In the genomic region with DNA sequence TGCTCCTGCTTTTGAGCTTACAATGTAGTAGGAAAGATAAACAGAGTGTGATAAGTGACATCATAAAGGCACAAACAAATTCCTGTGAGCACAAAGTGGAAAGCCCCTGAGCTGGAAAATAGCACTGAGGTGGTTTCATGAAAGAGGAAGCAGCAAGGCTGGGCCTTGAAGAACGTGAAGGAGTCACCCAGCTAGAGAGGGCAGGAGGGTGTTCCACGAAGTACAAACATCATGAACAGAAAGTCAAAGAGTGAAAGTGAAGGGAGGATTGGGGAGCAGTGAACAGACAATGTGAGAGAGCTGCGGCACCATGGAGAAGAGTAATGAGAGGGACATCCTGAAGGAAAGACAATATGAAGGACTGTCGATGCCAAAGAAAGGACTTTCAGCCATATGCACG, we compare ENCODE assay signal across 8 cellular contexts.
DNase-seq lines count a peak whose midpoint lies in the region; ATAC-seq and TF ChIP-seq lines count a peak whose summit lies in the region.

No MANE protein-coding gene starts in this region.

- H3K4me1 ChIP-seq in colonic mucosa, result no peaks in the 10 kb centered on the region

- intact Hi-C loops in colonic mucosa (cut with DNase I), result no loop called here

- H3K27me3 ChIP-seq in colonic mucosa, result no peaks in the 10 kb centered on the region

- H3K36me3 ChIP-seq in colonic mucosa, result no peaks in the 10 kb centered on the region

- peak; percentile 61 for ATAC-seq in GM18867 (IDR thresholded peaks at IDR 0.05; ENCODE audit: unreplicated experiment)
- ATAC-seq in HG03565 (IDR thresholded peaks at IDR 0.05; ENCODE audit: unreplicated experiment), result peak; percentile 50
- ATAC-seq in GM21528 (IDR thresholded peaks at IDR 0.05; ENCODE audit: low FRiP score, unreplicated experiment), result no peak

- peak; percentile 48 for DNase-seq in activated CD8-positive, alpha-beta memory T cell treated with anti-CD3 and anti-CD28 coated beads, Interleukin-2, amount 50 U/mL, for 4 hours
- DNase-seq in renal cortical epithelial cell (ENCODE audit: low read depth), result peak; percentile 81
- DNase-seq in colonic mucosa, result no peak
- no peak for DNase-seq in superior temporal gyrus (ENCODE audit: extremely low spot score)
- DNase-seq in GM03348 (ENCODE audit: low spot score), result no peak

- no peak for TF ChIP-seq CTCF in colonic mucosa (IDR thresholded peaks at IDR 0.05)

- no peak overlapping the region for H3K4me3 ChIP-seq in colonic mucosa

- H3K9me3 ChIP-seq in colonic mucosa, result no peaks in the 10 kb centered on the region

- no peak overlapping the region for H3K9ac ChIP-seq in colonic mucosa (ENCODE audit: low read depth in 2 of 2, low read length in 2 of 2)

- H3K27ac ChIP-seq in colonic mucosa, result no peak overlapping the region

Comparison
In these comparisons a context has a peak if more than half of its experiments do, and no peak if none do; other contexts are left out.
1. DNase-seq: peak in activated CD8-positive, alpha-beta memory T cell treated with anti-CD3 and anti-CD28 coated beads, Interleukin-2, amount 50 U/mL, for 4 hours (single experiment) and renal cortical epithelial cell (single experiment); none in colonic mucosa (single experiment), superior temporal gyrus (single experiment) and GM03348 (single experiment).